8 cellular contexts compared by ENCODE assay signal in genomic region chr9:69120380-69121154, GRCh38. TPM values are rescaled to one million over a fixed set of nuclear protein-coding genes. Genes with fewer than 3 reads are reported as not detected.
DNase-seq lines count a peak whose midpoint lies in the region; ATAC-seq, FAIRE-seq and TF ChIP-seq lines count a peak whose summit lies in the region.

No MANE protein-coding gene starts in this region.

- peak; percentile 43 for DNase-seq in GM12892 (ENCODE audit: insufficient read length)
- DNase-seq in NCI-H1092 treated with DMSO at 0.1 percent for 48 hours (lab: John Stamatoyannopoulos, UW): peak; percentile 8
- DNase-seq in activated naive CD4-positive, alpha-beta T cell treated with anti-CD3 and anti-CD28 coated beads, Interleukin-2, amount 50 U/mL, for 16 hours: peak; percentile 13
- DNase-seq in iPS DF 19.7 (ENCODE audit: low read depth, low spot score): peak; percentile 90
- DNase-seq in sigmoid colon: no peak
- DNase-seq in SW 1271 (lab: John Stamatoyannopoulos, UW): no peak

- no peak for TF ChIP-seq CTCF in sigmoid colon (IDR thresholded peaks at IDR 0.05)

- TF ChIP-seq EP300 in sigmoid colon (IDR thresholded peaks at IDR 0.05): no peak

- H3K27ac ChIP-seq in sigmoid colon: peak overlapping the region; percentile 24 to 76 (median 50)

- H3K9me3 ChIP-seq in sigmoid colon: no peaks in the 10 kb centered on the region

- WGBS in sigmoid colon, 2 donors: 12 to 32% methylated on average over 27 of the region's 27 CpGs

- peaks cover 0 to 22% (median 17%) of the 10 kb centered on the region in 4 donors for H3K4me1 ChIP-seq in sigmoid colon

- intact Hi-C loops in sigmoid colon (cut with DNase I): loop anchor here (10.0 kb wide), 1 partner anchor 64 kb away; no protein-coding TSS in a partner anchor

- no peak for FAIRE-seq in GM12892 (lab: Jason Lieb, UNC)

- TF ChIP-seq POLR2A in GM12892 (IDR thresholded peaks at IDR 0.05; ENCODE audit: low read depth, low read length): no peak
- peak in 1 of 2 donors; percentile 40 for TF ChIP-seq POLR2A in sigmoid colon (IDR thresholded peaks at IDR 0.05)

- H3K27me3 ChIP-seq in sigmoid colon: no peaks in the 10 kb centered on the region

- ATAC-seq in HG02571 (IDR thresholded peaks at IDR 0.05; ENCODE audit: unreplicated experiment) (no peak), HG02588 (IDR thresholded peaks at IDR 0.05; ENCODE audit: unreplicated experiment) (no peak)

- H3K4me3 ChIP-seq in sigmoid colon: peak overlapping the region; percentile 38 to 73 (median 62)

- no peaks in the 10 kb centered on the region for H3K36me3 ChIP-seq in sigmoid colon

RNA-seq across cellular contexts. Expression of gene TJP2, which starts 53.5 kb away (rescaled TPM):
- polyA plus RNA-seq in GM12892 (2012; ENCODE audit: missing spikeins): 33.6 TPM
- 10 to 100 TPM; 16.1 to 27.8 (median 24.9) TPM for total RNA-seq in sigmoid colon
- 10 to 100 TPM; 44.4 to 46.5 (median 45.5) TPM for polyA plus RNA-seq in sigmoid colon

Comparison
In these comparisons a context has a peak if more than half of its experiments do, and no peak if none do; other contexts are left out.
1. DNase-seq: peak in GM12892 (single experiment), NCI-H1092 treated with DMSO at 0.1 percent for 48 hours (single experiment), activated naive CD4-positive, alpha-beta T cell treated with anti-CD3 and anti-CD28 coated beads, Interleukin-2, amount 50 U/mL, for 16 hours (single experiment) and iPS DF 19.7 (single experiment); none in sigmoid colon (single experiment) and SW 1271 (0 of 2).